ENCODE assay signal across 1 cellular context in the genomic region with DNA sequence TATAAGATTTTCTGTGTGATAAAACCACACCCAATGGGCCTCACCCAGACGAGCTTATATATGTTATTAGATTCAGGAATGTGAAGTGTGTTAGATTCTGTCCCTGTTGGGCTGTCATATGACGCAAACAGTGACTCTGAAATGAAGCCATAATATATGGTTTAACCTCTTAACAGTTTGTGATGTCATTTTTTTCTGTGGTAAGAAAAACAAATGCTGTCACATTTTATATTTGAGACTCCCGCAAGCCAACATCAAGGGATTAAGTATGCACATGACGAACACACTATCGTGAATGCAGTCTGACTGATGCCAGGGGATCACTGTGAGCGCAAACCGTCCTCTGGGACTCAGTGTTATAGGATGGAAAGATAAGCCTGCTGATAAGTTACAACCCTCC.
TF ChIP-seq lines count a peak whose summit lies in the region.

No MANE protein-coding gene starts in this region.

TF ChIP-seq in HEK293, 187 proteins besides CTCF, POLR2A, EP300 and RAD21 (continued from another document and continues in another):
- TF ChIP-seq ZNF148 (tag by site-specific recombination; IDR thresholded peaks at IDR 0.05; ENCODE audit: borderline replicate concordance) (no peak), ZNF514 (tag by site-specific recombination; IDR thresholded peaks at IDR 0.05) (no peak), ZSCAN5A (tag by site-specific recombination; IDR thresholded peaks at IDR 0.05) (0 out of 2 replicates have a peak, but pooled peaks have one; percentile 25), ZNF830 (tag by site-specific recombination; IDR thresholded peaks at IDR 0.05; ENCODE audit: low read depth) (no peak), ZNF529 (tag by site-specific recombination; IDR thresholded peaks at IDR 0.05; ENCODE audit: insufficient replicate concordance) (no peak), ZNF19 (tag by site-specific recombination; IDR thresholded peaks at IDR 0.05; ENCODE audit: low read depth) (no peak), ZNF610 (tag by site-specific recombination; IDR thresholded peaks at IDR 0.05; ENCODE audit: borderline replicate concordance) (no peak), ZNF549 (tag by site-specific recombination; IDR thresholded peaks at IDR 0.05) (no peak), ZNF791 (tag by site-specific recombination; IDR thresholded peaks at IDR 0.05) (no peak), ZNF311 (tag by site-specific recombination; IDR thresholded peaks at IDR 0.05; ENCODE audit: borderline replicate concordance) (no peak), ZNF488 (tag by site-specific recombination; IDR thresholded peaks at IDR 0.05) (no peak), ZNF596 (tag by site-specific recombination; IDR thresholded peaks at IDR 0.05) (no peak), ZNF423 (tag by site-specific recombination; IDR thresholded peaks at IDR 0.05) (no peak), PRDM2 (tag by site-specific recombination; IDR thresholded peaks at IDR 0.05; ENCODE audit: borderline replicate concordance) (no peak), ZNF18 (tag by site-specific recombination; IDR thresholded peaks at IDR 0.05) (no peak), ZNF747 (tag by site-specific recombination; IDR thresholded peaks at IDR 0.05) (no peak), ZNF16 (tag by site-specific recombination; IDR thresholded peaks at IDR 0.05; ENCODE audit: low read depth) (no peak), KLF9 (tag by site-specific recombination; IDR thresholded peaks at IDR 0.05; ENCODE audit: low read depth) (no peak), ZNF600 (tag by site-specific recombination; IDR thresholded peaks at IDR 0.05) (0 out of 2 replicates have a peak, but pooled peaks have one; percentile 23), ZNF350 (tag by site-specific recombination; IDR thresholded peaks at IDR 0.05) (no peak), TCF7L2 (IDR thresholded peaks at IDR 0.05; ENCODE audit: borderline replicate concordance, low read depth, low read length) (no peak), ZNF394 (tag by site-specific recombination; IDR thresholded peaks at IDR 0.05; ENCODE audit: borderline replicate concordance) (no peak), ELK4 (IDR thresholded peaks at IDR 0.05; ENCODE audit: borderline replicate concordance, low read depth, low read length) (no peak), GLIS2 (tag by site-specific recombination; IDR thresholded peaks at IDR 0.05) (0 out of 2 replicates have a peak, but pooled peaks have one; percentile 19), ZNF473 (tag by site-specific recombination; IDR thresholded peaks at IDR 0.05) (no peak), ZNF362 (tag by site-specific recombination; IDR thresholded peaks at IDR 0.05) (peak; percentile 61; the same call in 1 of the 2 replicates), ZNF560 (tag by site-specific recombination; IDR thresholded peaks at IDR 0.05; ENCODE audit: borderline replicate concordance) (no peak), ZNF513 (tag by site-specific recombination; IDR thresholded peaks at IDR 0.05) (no peak), OVOL3 (tag by site-specific recombination; IDR thresholded peaks at IDR 0.05) (peak; percentile 75; the same call in 1 of the 2 replicates), MEIS1 (CRISPR knock-in tag; IDR thresholded peaks at IDR 0.05; ENCODE audit: borderline replicate concordance) (no peak)
- TF ChIP-seq, protein P1, sequence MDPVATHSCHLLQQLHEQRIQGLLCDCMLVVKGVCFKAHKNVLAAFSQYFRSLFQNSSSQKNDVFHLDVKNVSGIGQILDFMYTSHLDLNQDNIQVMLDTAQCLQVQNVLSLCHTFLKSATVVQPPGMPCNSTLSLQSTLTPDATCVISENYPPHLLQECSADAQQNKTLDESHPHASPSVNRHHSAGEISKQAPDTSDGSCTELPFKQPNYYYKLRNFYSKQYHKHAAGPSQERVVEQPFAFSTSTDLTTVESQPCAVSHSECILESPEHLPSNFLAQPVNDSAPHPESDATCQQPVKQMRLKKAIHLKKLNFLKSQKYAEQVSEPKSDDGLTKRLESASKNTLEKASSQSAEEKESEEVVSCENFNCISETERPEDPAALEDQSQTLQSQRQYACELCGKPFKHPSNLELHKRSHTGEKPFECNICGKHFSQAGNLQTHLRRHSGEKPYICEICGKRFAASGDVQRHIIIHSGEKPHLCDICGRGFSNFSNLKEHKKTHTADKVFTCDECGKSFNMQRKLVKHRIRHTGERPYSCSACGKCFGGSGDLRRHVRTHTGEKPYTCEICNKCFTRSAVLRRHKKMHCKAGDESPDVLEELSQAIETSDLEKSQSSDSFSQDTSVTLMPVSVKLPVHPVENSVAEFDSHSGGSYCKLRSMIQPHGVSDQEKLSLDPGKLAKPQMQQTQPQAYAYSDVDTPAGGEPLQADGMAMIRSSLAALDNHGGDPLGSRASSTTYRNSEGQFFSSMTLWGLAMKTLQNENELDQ (tag by site-specific recombination; IDR thresholded peaks at IDR 0.05; ENCODE audit: low read depth), result no peak
- TF ChIP-seq, protein P2, sequence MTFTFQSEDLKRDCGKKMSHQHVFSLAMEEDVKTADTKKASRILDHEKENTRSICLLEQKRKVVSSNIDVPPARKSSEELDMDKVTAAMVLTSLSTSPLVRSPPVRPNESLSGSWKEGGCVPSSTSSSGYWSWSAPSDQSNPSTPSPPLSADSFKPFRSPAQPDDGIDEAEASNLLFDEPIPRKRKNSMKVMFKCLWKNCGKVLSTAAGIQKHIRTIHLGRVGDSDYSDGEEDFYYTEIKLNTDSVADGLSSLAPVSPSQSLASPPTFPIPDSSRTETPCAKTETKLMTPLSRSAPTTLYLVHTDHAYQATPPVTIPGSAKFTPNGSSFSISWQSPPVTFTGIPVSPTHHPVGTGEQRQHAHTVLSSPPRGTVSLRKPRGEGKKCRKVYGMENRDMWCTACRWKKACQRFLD (tag by site-specific recombination; IDR thresholded peaks at IDR 0.05), result no peak
- TF ChIP-seq, protein P3, sequence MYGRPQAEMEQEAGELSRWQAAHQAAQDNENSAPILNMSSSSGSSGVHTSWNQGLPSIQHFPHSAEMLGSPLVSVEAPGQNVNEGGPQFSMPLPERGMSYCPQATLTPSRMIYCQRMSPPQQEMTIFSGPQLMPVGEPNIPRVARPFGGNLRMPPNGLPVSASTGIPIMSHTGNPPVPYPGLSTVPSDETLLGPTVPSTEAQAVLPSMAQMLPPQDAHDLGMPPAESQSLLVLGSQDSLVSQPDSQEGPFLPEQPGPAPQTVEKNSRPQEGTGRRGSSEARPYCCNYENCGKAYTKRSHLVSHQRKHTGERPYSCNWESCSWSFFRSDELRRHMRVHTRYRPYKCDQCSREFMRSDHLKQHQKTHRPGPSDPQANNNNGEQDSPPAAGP (tag by site-specific recombination; IDR thresholded peaks at IDR 0.05), result no peak
